14 cellular contexts compared by ENCODE assay signal in the genomic region with DNA sequence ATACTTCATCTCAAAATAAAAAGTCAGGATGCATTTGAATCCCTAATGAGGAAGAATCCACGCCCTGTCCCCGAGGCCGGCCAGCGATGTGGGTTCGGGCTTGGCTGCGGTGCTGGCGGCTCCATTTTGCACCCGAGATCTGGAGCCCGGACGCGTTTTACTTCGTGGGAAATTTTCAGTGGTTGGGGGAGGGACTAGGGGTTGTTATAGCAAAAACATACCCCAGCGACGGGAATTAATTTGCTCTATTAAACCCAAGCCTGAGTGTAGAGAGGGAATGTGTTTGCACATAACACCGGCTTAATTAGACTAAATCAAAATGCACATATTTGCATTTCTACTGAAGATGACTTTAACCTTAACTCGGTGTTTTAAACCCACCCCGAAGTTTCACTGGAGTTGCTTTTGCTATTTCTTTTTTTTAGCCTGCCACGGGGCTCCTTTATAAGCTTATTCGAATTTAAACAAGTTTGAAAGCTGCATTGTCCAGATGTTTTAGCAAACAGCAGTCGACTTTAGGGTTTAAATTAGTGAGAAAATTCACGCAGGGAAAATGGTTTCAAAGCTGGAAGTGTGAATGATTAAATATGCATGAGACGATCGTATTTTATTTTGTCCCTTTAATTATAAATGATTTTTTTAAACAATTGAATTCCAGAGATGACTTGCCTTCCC. TPM values are rescaled to one million over a fixed set of nuclear protein-coding genes. Genes with fewer than 3 reads are reported as not detected.
DNase-seq lines count a peak whose midpoint lies in the region; ATAC-seq and TF ChIP-seq lines count a peak whose summit lies in the region.
"Had no signal": no experiment of that assay in that cellular context is flagged by ENCODE, and none has a peak within 500 bp of the region (broad histone marks: within the 10 kb centered on the region; RNA-seq: fewer than 3 reads in every experiment).

No MANE protein-coding gene starts in this region.

- CTCF ChIA-PET in activated CD4-positive, alpha-beta T cell treated with anti-CD3 and anti-CD28 coated beads, Interleukin-2, amount 10 ng/mL, durations not matched to agents 7 days and 5 days (lab: Charles Lee) = interaction anchor here (1.0 kb wide), 1 partner anchor 637 kb away, joined by 3 read pairs; no protein-coding TSS in a partner anchor

- TF ChIP-seq CTCF in brain (conservative IDR thresholded peaks at IDR 0.05) (no peak), smooth muscle cell (IDR thresholded peaks at IDR 0.05; ENCODE audit: borderline replicate concordance, insufficient read depth, poor library complexity, severe bottlenecking) (no peak)

- no peaks in the 10 kb centered on the region for H3K9me3 ChIP-seq in iPS-20b (ENCODE audit: insufficient read depth, low read depth, low read length)
- H3K9me3 ChIP-seq in smooth muscle cell (replicated peaks; ENCODE audit: low read depth) = no peaks in the 10 kb centered on the region
- H3K9me3 ChIP-seq: SJSA1 had no signal

- peak overlapping the region; percentile 90 for H3K4me2 ChIP-seq in smooth muscle cell

- no peak for ATAC-seq in HG03460 (IDR thresholded peaks at IDR 0.05; ENCODE audit: unreplicated experiment)

- peaks cover 76% of the 10 kb centered on the region for H3K27me3 Mint-ChIP-seq in activated CD4-positive, alpha-beta T cell treated with anti-CD3 and anti-CD28 coated beads, Interleukin-2, amount 10 ng/mL, durations not matched to agents 7 days and 5 days
- H3K27me3 Mint-ChIP-seq in brain = peaks cover 92% of the 10 kb centered on the region

- H2AFZ ChIP-seq in smooth muscle cell (ENCODE audit: low read depth) = no peak overlapping the region

- DNase-seq in activated CD4-positive, alpha-beta T cell treated with anti-CD3 and anti-CD28 coated beads, Interleukin-2, amount 10 ng/mL, durations not matched to agents 7 days and 5 days = no peak
- DNase-seq in activated CD4-positive, alpha-beta T cell treated with anti-CD3 and anti-CD28 coated beads for 4 hours = no peak
- no peak for DNase-seq in smooth muscle cell (lab: John Stamatoyannopoulos, UW; ENCODE audit: unreplicated experiment)
- DNase-seq in cerebellum (ENCODE audit: low spot score) = no peak
- no peak for DNase-seq in NCI-H524 (lab: John Stamatoyannopoulos, UW)
- DNase-seq: activated T-cell treated with anti-CD3 and anti-CD28 coated beads, Interleukin-2, amount 50 U/mL, for 4 hours; Calu3; NCI-H146 had no signal

- H3K36me3 ChIP-seq in iPS-20b (ENCODE audit: insufficient read depth, low read depth, low read length) (no peaks in the 10 kb centered on the region), smooth muscle cell (ENCODE audit: low read depth) (no peaks in the 10 kb centered on the region)

- peaks cover 65% of the 10 kb centered on the region for H4K20me1 ChIP-seq in smooth muscle cell (ENCODE audit: low read depth)

- H3K27me3 ChIP-seq in iPS-20b (ENCODE audit: insufficient read depth, low read length) = peaks cover 96% of the 10 kb centered on the region
- H3K27me3 ChIP-seq in smooth muscle cell (ENCODE audit: low read depth) = peaks cover 94% of the 10 kb centered on the region
- H3K27me3 ChIP-seq: SJSA1 had no signal

- H3K9me3 Mint-ChIP-seq in activated CD4-positive, alpha-beta T cell treated with anti-CD3 and anti-CD28 coated beads, Interleukin-2, amount 10 ng/mL, durations not matched to agents 7 days and 5 days = no peaks in the 10 kb centered on the region
- peaks cover 0 to 2% (median 0%) of the 10 kb centered on the region in 5 experiments for H3K9me3 Mint-ChIP-seq in brain
- H3K9me3 Mint-ChIP-seq: activated T-cell treated with anti-CD3 and anti-CD28 coated beads, Interleukin-2, amount 50 U/mL, for 4 hours had no signal

- H3K36me3 Mint-ChIP-seq in activated CD4-positive, alpha-beta T cell treated with anti-CD3 and anti-CD28 coated beads, Interleukin-2, amount 10 ng/mL, durations not matched to agents 7 days and 5 days (ENCODE audit: low read depth) = peaks cover 7% of the 10 kb centered on the region
- peaks cover 22% of the 10 kb centered on the region for H3K36me3 Mint-ChIP-seq in brain

- no peaks in the 10 kb centered on the region for H3K79me2 ChIP-seq in smooth muscle cell (ENCODE audit: low read depth)
- H3K79me2 ChIP-seq: parathyroid adenoma had no signal

- H3K4me3 ChIP-seq in iPS-20b (ENCODE audit: low read length) = peak overlapping the region; percentile 65
- peak overlapping the region; percentile 43 for H3K4me3 ChIP-seq in smooth muscle cell
- H3K4me3 ChIP-seq: SJSA1 had no signal

- H3K4me3 Mint-ChIP-seq in activated CD4-positive, alpha-beta T cell treated with anti-CD3 and anti-CD28 coated beads, Interleukin-2, amount 10 ng/mL, durations not matched to agents 7 days and 5 days = no peak overlapping the region
- H3K4me3 Mint-ChIP-seq in brain = peak overlapping the region in 4 of 5 experiments; percentile 76 to 91 (median 89)
- H3K4me3 Mint-ChIP-seq: activated T-cell treated with anti-CD3 and anti-CD28 coated beads, Interleukin-2, amount 50 U/mL, for 4 hours had no signal

- peaks cover 16% of the 10 kb centered on the region for H3K4me1 Mint-ChIP-seq in activated CD4-positive, alpha-beta T cell treated with anti-CD3 and anti-CD28 coated beads, Interleukin-2, amount 10 ng/mL, durations not matched to agents 7 days and 5 days
- H3K4me1 Mint-ChIP-seq in brain = peaks cover 68% of the 10 kb centered on the region

- H3K27ac Mint-ChIP-seq in activated CD4-positive, alpha-beta T cell treated with anti-CD3 and anti-CD28 coated beads, Interleukin-2, amount 10 ng/mL, durations not matched to agents 7 days and 5 days = peak overlapping the region; percentile 62
- H3K27ac Mint-ChIP-seq in brain = peak overlapping the region in 3 of 5 experiments; percentile 93

- no peaks in the 10 kb centered on the region for H3F3A ChIP-seq in smooth muscle cell (ENCODE audit: low read depth)

- 6% methylated on average over 23 of the region's 23 CpGs for WGBS in smooth muscle cell (ENCODE audit: low lambda C conversion rate)

- no peak overlapping the region for H3K27ac ChIP-seq in iPS-20b (ENCODE audit: low read length)
- H3K27ac ChIP-seq in smooth muscle cell (ENCODE audit: low read depth) = no peak overlapping the region
- H3K27ac ChIP-seq: parathyroid adenoma, SJSA1 had no signal

- H3K4me1 ChIP-seq in iPS-20b (ENCODE audit: insufficient read depth, low read length) (peaks cover 18% of the 10 kb centered on the region; the same call in 1 of the 2 replicates), smooth muscle cell (ENCODE audit: low read depth) (peaks cover 48% of the 10 kb centered on the region)
- H3K4me1 ChIP-seq: parathyroid adenoma had no signal

- POLR2A ChIA-PET in activated CD4-positive, alpha-beta T cell treated with anti-CD3 and anti-CD28 coated beads, Interleukin-2, amount 10 ng/mL, durations not matched to agents 7 days and 5 days (lab: Charles Lee) = no interaction called here

- H3K9ac ChIP-seq in iPS-20b (ENCODE audit: low read depth, low read length) (no peak overlapping the region), smooth muscle cell (ENCODE audit: low read depth) (no peak overlapping the region)
- H3K9ac ChIP-seq: parathyroid adenoma had no signal

RNA-seq across cellular contexts. Expression of gene IRX5, which starts 4.9 kb away (rescaled TPM):
- under 1 TPM; 0.12 to 0.17 TPM for total RNA-seq in activated CD4-positive, alpha-beta T cell treated with anti-CD3 and anti-CD28 coated beads, Interleukin-2, amount 10 ng/mL, durations not matched to agents 7 days and 5 days
- polyA plus RNA-seq in brain (ENCODE audit: insufficient read depth, low read depth, low replicate concordance) (7.9 TPM), smooth muscle cell (1.5 TPM in 1 of 2 replicates, not detected in the other)
- total RNA-seq in smooth muscle cell (2.3 and 2.7 TPM in 2 replicates), cerebellum (14.6 TPM)
- total RNA-seq: activated T-cell treated with anti-CD3 and anti-CD28 coated beads, Interleukin-2, amount 50 U/mL, for 4 hours; left colon had no signal
